In genomic region chr13:108345016-108345415, GRCh38 we compare ENCODE assay signal across 21 cellular contexts.
"Had no signal": no experiment of that assay in that cellular context is flagged by ENCODE, and none has a peak within 500 bp of the region (broad histone marks: within the 10 kb centered on the region; RNA-seq: fewer than 3 reads in every experiment).

No MANE protein-coding gene starts in this region.

- H3K27ac ChIP-seq: dorsolateral prefrontal cortex, left ventricle myocardium inferior, tibial nerve, uterus had no signal

- H3K4me3 ChIP-seq: dorsolateral prefrontal cortex, left ventricle myocardium inferior, smooth muscle cell, tibial nerve, uterus had no signal

- H3K36me3 Mint-ChIP-seq: memory B cell; naive thymus-derived CD8-positive, alpha-beta T cell had no signal

- H3K9me3 Mint-ChIP-seq: activated naive CD4-positive, alpha-beta T cell treated with anti-CD3 and anti-CD28 coated beads for 36 hours; activated naive CD8-positive, alpha-beta T cell treated with anti-CD3 and anti-CD28 coated beads, Interleukin-2, amount 50 U/mL, for 24 hours; activated T-helper 2 cell treated with anti-CD3 and anti-CD28 coated beads, Interferon-gamma antibody, Interleukin-2, Interleukin-4, amounts not matched to agents 10 μg/mL and 5 μg/mL and 100 μg/mL, durations not matched to agents 14 hours and 24 hours and 36 hours; memory B cell; naive thymus-derived CD8-positive, alpha-beta T cell had no signal

- FAIRE-seq: bronchial epithelial cell, keratinocyte had no signal

- H3K4me3 Mint-ChIP-seq: activated naive CD4-positive, alpha-beta T cell treated with anti-CD3 and anti-CD28 coated beads for 36 hours; activated naive CD8-positive, alpha-beta T cell treated with anti-CD3 and anti-CD28 coated beads, Interleukin-2, amount 50 U/mL, for 24 hours; memory B cell; naive thymus-derived CD8-positive, alpha-beta T cell had no signal

- H3K27me3 ChIP-seq: tibial nerve, uterus had no signal

- H3K27me3 Mint-ChIP-seq: activated naive CD8-positive, alpha-beta T cell treated with anti-CD3 and anti-CD28 coated beads, Interleukin-2, amount 50 U/mL, for 24 hours had no signal

- H3K9me3 ChIP-seq: left ventricle myocardium inferior, tibial nerve, uterus had no signal

- H3K4me2 ChIP-seq: smooth muscle cell had no signal

- H3K4me1 ChIP-seq: left ventricle myocardium inferior, uterus had no signal

- H3K36me3 ChIP-seq: left ventricle myocardium inferior, tibial nerve, uterus had no signal

- H3K27ac Mint-ChIP-seq: activated naive CD4-positive, alpha-beta T cell treated with anti-CD3 and anti-CD28 coated beads for 36 hours; activated naive CD8-positive, alpha-beta T cell treated with anti-CD3 and anti-CD28 coated beads, Interleukin-2, amount 50 U/mL, for 24 hours; activated T-helper 2 cell treated with anti-CD3 and anti-CD28 coated beads, Interferon-gamma antibody, Interleukin-2, Interleukin-4, amounts not matched to agents 10 μg/mL and 5 μg/mL and 100 μg/mL, durations not matched to agents 14 hours and 24 hours and 36 hours; memory B cell; naive thymus-derived CD8-positive, alpha-beta T cell had no signal

- ATAC-seq: activated naive CD8-positive, alpha-beta T cell treated with anti-CD3 and anti-CD28 coated beads, Interleukin-2, amount 50 U/mL, for 24 hours; naive thymus-derived CD8-positive, alpha-beta T cell; right cardiac atrium had no signal

- DNase-seq: activated CD4-positive, alpha-beta T cell treated with anti-CD3 and anti-CD28 coated beads, Interleukin-2, amount 50 U/mL, for 1 hour; activated naive CD4-positive, alpha-beta T cell treated with anti-CD3 and anti-CD28 coated beads for 36 hours; activated naive CD8-positive, alpha-beta T cell treated with anti-CD3 and anti-CD28 coated beads, Interleukin-2, amount 50 U/mL, for 24 hours; aorta; dorsolateral prefrontal cortex; erythroblast; left ventricle myocardium inferior; naive thymus-derived CD8-positive, alpha-beta T cell; posterior cingulate gyrus; right cardiac atrium; stimulated activated CD4-positive, alpha-beta T cell treated with anti-CD3 and anti-CD28 coated beads, Interleukin-4, amount 100 ng/mL, for 4 hours; stimulated activated CD8-positive, alpha-beta memory T cell treated with anti-CD3 and anti-CD28 coated beads, Interleukin-4, amount 100 ng/mL, for 48 hours; stimulated activated naive CD4-positive, alpha-beta T cell treated with Interleukin-2 at 50 U/mL for 16 hours; substantia nigra; uterus had no signal
